In the genomic region with DNA sequence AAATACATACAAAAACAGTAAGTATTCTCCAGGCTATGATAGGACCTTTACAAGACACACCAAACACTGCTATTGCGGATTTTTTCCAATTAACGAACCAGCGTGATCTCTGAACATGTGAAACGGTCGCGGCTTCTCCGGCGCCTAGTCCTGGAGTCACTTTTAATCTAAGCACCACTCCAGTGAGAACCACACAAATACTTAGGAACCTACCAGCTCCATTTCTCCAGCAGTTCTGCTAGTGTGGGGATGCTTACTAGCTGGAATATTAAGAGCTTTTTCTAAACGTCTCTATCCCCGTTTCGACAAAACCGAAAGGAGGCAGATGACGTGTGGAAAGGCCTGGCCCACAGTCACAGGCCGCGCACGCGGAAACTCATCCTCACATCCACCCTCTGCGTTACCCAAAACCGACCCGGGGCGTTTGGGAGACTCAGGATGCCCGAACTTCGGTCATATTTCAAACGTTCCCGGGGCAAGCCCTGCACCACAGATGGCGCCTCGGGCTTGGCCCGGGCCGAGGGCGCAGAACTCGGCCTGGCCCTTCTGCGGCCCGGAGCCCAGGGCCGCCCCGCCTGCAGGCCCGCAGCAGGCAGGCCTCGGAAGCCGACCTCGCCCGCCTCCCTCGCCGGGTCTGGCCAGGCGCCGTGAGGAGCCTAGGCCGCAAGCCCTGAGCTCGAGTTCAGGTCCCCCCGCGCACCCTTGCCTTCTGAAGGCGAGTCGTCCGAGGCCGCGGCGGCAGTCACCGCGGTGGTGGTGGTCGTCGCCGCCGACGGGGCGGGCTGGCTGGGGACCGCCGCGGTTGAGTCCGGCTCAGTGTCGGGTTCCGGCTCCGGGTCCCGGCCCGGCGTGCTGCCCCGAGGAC, we compare ENCODE assay signal across 8 cellular contexts. TPM values are rescaled to one million over a fixed set of nuclear protein-coding genes. Genes with fewer than 3 reads are reported as not detected.
A peak's percentile ranks its signal among the peaks of the same experiment; 100 is the strongest.
DNase-seq lines count a peak whose midpoint lies in the region; ATAC-seq, FAIRE-seq and TF ChIP-seq lines count a peak whose summit lies in the region.

No MANE protein-coding gene starts in this region.

- TF ChIP-seq CTCF in 22Rv1 (IDR thresholded peaks at IDR 0.05) (no peak), epithelial cell of esophagus (IDR thresholded peaks at IDR 0.05; ENCODE audit: insufficient read depth, low read depth, low read length, missing control alignments) (no peak)

- H3K27ac ChIP-seq in 22Rv1 = peak overlapping the region; percentile 100

- DNase-seq in GM18507 (ENCODE audit: extremely low spot score, insufficient read length, low read depth) = no peak
- DNase-seq in NCI-H69 (lab: John Stamatoyannopoulos, UW) = peak; percentile 73
- DNase-seq in activated CD8-positive, alpha-beta memory T cell treated with anti-CD3 and anti-CD28 coated beads, Interleukin-2, amount 50 U/mL, for 48 hours = peak; percentile 88
- peak; percentile 80 for DNase-seq in epithelial cell of esophagus (ENCODE audit: low read depth)
- peak; percentile 78 for DNase-seq in mucosa of gallbladder (ENCODE audit: low spot score)
- DNase-seq in stimulated activated CD8-positive, alpha-beta memory T cell treated with anti-CD3 and anti-CD28 coated beads, Interleukin-4, amount 100 ng/mL, for 1 hour (ENCODE audit: low read depth in 2 of 2, low spot score in 1 of 2) = peak; percentile 36 to 52

- FAIRE-seq in GM18507 (lab: Jason Lieb, UNC) = peak; percentile 65

- peak; percentile 33 for ATAC-seq in HG03025 (IDR thresholded peaks at IDR 0.05; ENCODE audit: low FRiP score, unreplicated experiment)

- peak overlapping the region; percentile 83 for H3K4me3 ChIP-seq in epithelial cell of esophagus (ENCODE audit: low read length)

RNA-seq across cellular contexts. Expression of gene FNBP4, which starts 0.5 kb away (rescaled TPM):
- total RNA-seq in mucosa of gallbladder = 64.6 TPM

RNA-seq across cellular contexts. Expression of gene AGBL2, which starts 51.4 kb away (rescaled TPM):
- total RNA-seq in mucosa of gallbladder = 5.6 TPM
